In genomic region chr14:104705340-104706047, GRCh38 we compare ENCODE assay signal across 31 cellular contexts. TPM values are rescaled to one million over a fixed set of nuclear protein-coding genes. Genes with fewer than 3 reads are reported as not detected.
DNase-seq lines count a peak whose midpoint lies in the region; ATAC-seq, FAIRE-seq and TF ChIP-seq lines count a peak whose summit lies in the region.
"Had no signal": no experiment of that assay in that cellular context is flagged by ENCODE, and none has a peak within 500 bp of the region (broad histone marks: within the 10 kb centered on the region; RNA-seq: fewer than 3 reads in every experiment).

No MANE protein-coding gene starts in this region.

- no peaks in the 10 kb centered on the region for H3F3A ChIP-seq in GM23248 (ENCODE audit: insufficient read depth)
- no peaks in the 10 kb centered on the region for H3F3A ChIP-seq in SK-N-SH (replicated peaks; ENCODE audit: insufficient read depth)

- no peak for TF ChIP-seq CTCF in SK-N-SH (IDR thresholded peaks at IDR 0.05)

- 0 out of 2 replicates have a peak, but pooled peaks cover under 1% of the 10 kb centered on the region for H3K79me2 ChIP-seq in GM23248 (ENCODE audit: insufficient read depth)
- no peaks in the 10 kb centered on the region for H3K79me2 ChIP-seq in SK-N-SH (ENCODE audit: insufficient read depth)
- H3K79me2 ChIP-seq in mesendoderm (ENCODE audit: control insufficient read depth, insufficient read depth, low read length) = no peaks in the 10 kb centered on the region

- H3K9ac ChIP-seq in GM23248 (no peak overlapping the region), SK-N-SH (no peak overlapping the region), mesendoderm (ENCODE audit: low read length) (no peak overlapping the region)
- H3K9ac ChIP-seq: neural progenitor cell had no signal

- H3K4me2 ChIP-seq in GM23248 (ENCODE audit: unreplicated experiment) (no peak overlapping the region), SK-N-SH (no peak overlapping the region), mesendoderm (ENCODE audit: low read length) (no peak overlapping the region)
- H3K4me2 ChIP-seq: neural progenitor cell had no signal

- CTCF ChIA-PET in SK-N-SH (lab: Yijun Ruan, JAX) = interaction anchor here (1.5 kb wide), 1 partner anchor 18 kb away, joined by 7 read pairs; the partner anchor contains the start of gene ADSS1

- ATAC-seq in GM21367 (IDR thresholded peaks at IDR 0.05; ENCODE audit: unreplicated experiment) = no peak
- ATAC-seq: body of pancreas, right cardiac atrium had no signal

- H3K56ac ChIP-seq in mesendoderm (ENCODE audit: low read length) = no peak overlapping the region

- H2AFZ ChIP-seq in GM23248 = no peak overlapping the region
- H2AFZ ChIP-seq in SK-N-SH (ENCODE audit: low read depth) = no peak overlapping the region
- H2AFZ ChIP-seq: neural progenitor cell had no signal

- no peak for TF ChIP-seq RAD21 in SK-N-SH (IDR thresholded peaks at IDR 0.05; ENCODE audit: low read length)

- H2BK120ac ChIP-seq in mesendoderm (ENCODE audit: low read depth, low read length) = no peak overlapping the region

- H3K9me2 ChIP-seq in GM23248 (ENCODE audit: insufficient read depth) (no peaks in the 10 kb centered on the region), SK-N-SH (no peaks in the 10 kb centered on the region)

- H3K27me3 ChIP-seq in GM23248 (replicated peaks; ENCODE audit: insufficient read depth) = no peaks in the 10 kb centered on the region
- no peaks in the 10 kb centered on the region for H3K27me3 ChIP-seq in SK-N-SH (ENCODE audit: insufficient read depth)
- H3K27me3 ChIP-seq in mesendoderm (ENCODE audit: insufficient read depth, low read length, poor library complexity) = no peaks in the 10 kb centered on the region
- H3K27me3 ChIP-seq: adrenal gland, body of pancreas, neural progenitor cell, spleen had no signal

- POLR2A ChIA-PET in SK-N-SH (lab: Yijun Ruan, JAX) = no interaction called here

- H2BK5ac ChIP-seq in mesendoderm (ENCODE audit: low read length) = no peak overlapping the region

- no peak overlapping the region for H3K23ac ChIP-seq in mesendoderm (ENCODE audit: low read length)

- H3K27ac ChIP-seq in GM23248 (no peak overlapping the region), SK-N-SH (ENCODE audit: low read depth in 2 of 2, low read length in 1 of 2) (no peak overlapping the region), mesendoderm (ENCODE audit: low read depth, low read length) (no peak overlapping the region)
- H3K27ac ChIP-seq: 22Rv1, adrenal gland, body of pancreas, neural progenitor cell, spleen, thoracic aorta had no signal

- no peak overlapping the region for H4K5ac ChIP-seq in mesendoderm (ENCODE audit: low read length)

- no peak for TF ChIP-seq EP300 in SK-N-SH (IDR thresholded peaks at IDR 0.05; ENCODE audit: borderline replicate concordance in 1 of 2, low read depth in 1 of 2, low read length in 1 of 2)

- WGBS in GM23248 (ENCODE audit: low coverage in 1 of 2, low lambda C conversion rate in 2 of 2, missing lambda C conversion rate in 2 of 2), 2 experiments = 90% methylated on average over 18 to 21 of the region's 21 CpGs
- 97% methylated on average over 7 of the region's 21 CpGs for WGBS in SK-N-SH (ENCODE audit: low lambda C conversion rate)
- WGBS in mesendoderm (ENCODE audit: extremely low coverage, insufficient coverage, low lambda C conversion rate) = no CpG with 5 or more reads among the region's 21 CpGs

- H4K8ac ChIP-seq in mesendoderm (ENCODE audit: low read depth, low read length) = no peak overlapping the region

- no peak overlapping the region for H2BK15ac ChIP-seq in mesendoderm (replicated peaks; ENCODE audit: low read depth)

- peak; percentile 40 for DNase-seq in DMS 273 (lab: John Stamatoyannopoulos, UW; ENCODE audit: unreplicated experiment)
- DNase-seq in DMS 273 treated with DMSO at 0.1 percent for 48 hours (lab: John Stamatoyannopoulos, UW) = no peak
- peak; percentile 35 for DNase-seq in GM23248
- DNase-seq in SK-N-SH = no peak
- peak; percentile 50 for DNase-seq in mesendoderm
- DNase-seq in stimulated activated CD4-positive, alpha-beta T cell treated with anti-CD3 and anti-CD28 coated beads, Interleukin-12 subunit alpha, Interleukin-12 subunit beta, amount 100 ng/mL, for 4 hours = no peak
- no peak for DNase-seq in HTR-8/SVneo (ENCODE audit: insufficient read length, low spot score)
- DNase-seq: activated CD4-positive, alpha-beta T cell treated with anti-CD3 and anti-CD28 coated beads for 4 hours; activated naive CD4-positive, alpha-beta T cell treated with Interleukin-2 at 50 U/mL for 16 hours; adrenal gland; AML-193; body of pancreas; CD8-positive, alpha-beta memory T cell; cerebellar nuclear complex; GDM1; hypothalamus; Kasumi-1; MV-4-11; NCI-H1694 treated with DMSO at 0.1 percent for 48 hours; NCI-H510A; NK-92 treated with Interleukin-12 subunit alpha and Interleukin-12 subunit beta, amount 100 ng/mL, for 24 hours; right cardiac atrium; spleen; stimulated activated CD4-positive, alpha-beta T cell treated with anti-CD3 and anti-CD28 coated beads, Interleukin-2, amount 100 ng/mL, for 48 hours had no signal

- no peak overlapping the region for H3K18ac ChIP-seq in mesendoderm (ENCODE audit: low read length)

- no peaks in the 10 kb centered on the region for H3K36me3 ChIP-seq in GM23248 (ENCODE audit: low read depth)
- H3K36me3 ChIP-seq in SK-N-SH (replicated peaks in 1 of 2; ENCODE audit: control insufficient read depth in 1 of 2, insufficient read depth in 2 of 2, low read length in 1 of 2) = peaks cover 0 to 18% of the 10 kb centered on the region in 2 experiments
- peaks cover 7% of the 10 kb centered on the region for H3K36me3 ChIP-seq in mesendoderm (ENCODE audit: control insufficient read depth, insufficient read depth, low read length)
- H3K36me3 ChIP-seq: neural progenitor cell had no signal

- in situ Hi-C loops in GM23248 (cut with MboI) = no loop called here

- no peak overlapping the region for H3K4ac ChIP-seq in mesendoderm (ENCODE audit: low read depth, low read length)

- H2AK5ac ChIP-seq in mesendoderm (ENCODE audit: low read length) = no peak overlapping the region

- no peak for FAIRE-seq in HTR-8/SVneo (lab: Jason Lieb, UNC)
- FAIRE-seq: GM19239, urothelium cell line had no signal

- no peaks in the 10 kb centered on the region for H4K20me1 ChIP-seq in GM23248 (ENCODE audit: insufficient read depth)
- H4K20me1 ChIP-seq in SK-N-SH (ENCODE audit: insufficient read depth) = no peaks in the 10 kb centered on the region; the same call in 1 of the 2 replicates

- H3K4me1 ChIP-seq in GM23248 (ENCODE audit: insufficient read depth) (no peaks in the 10 kb centered on the region), SK-N-SH (ENCODE audit: control insufficient read depth in 1 of 2, insufficient read depth in 2 of 2, low read depth in 1 of 2, low read length in 1 of 2) (no peaks in the 10 kb centered on the region; a peak in 1 of 4 replicates), mesendoderm (ENCODE audit: control insufficient read depth, low read depth, low read length) (peaks cover 4% of the 10 kb centered on the region)
- H3K4me1 ChIP-seq: adrenal gland, body of pancreas, HAP-1 had no signal

- no peaks in the 10 kb centered on the region for H3K79me1 ChIP-seq in mesendoderm (ENCODE audit: low read length)

- H3K4me3 ChIP-seq in GM23248 = no peak overlapping the region
- no peak overlapping the region for H3K4me3 ChIP-seq in SK-N-SH (ENCODE audit: low read depth in 2 of 2, low read length in 1 of 2)
- no peak overlapping the region for H3K4me3 ChIP-seq in mesendoderm (ENCODE audit: low read length)
- H3K4me3 ChIP-seq: adrenal gland, body of pancreas, HAP-1, neural progenitor cell, spleen, thoracic aorta had no signal

- H3K9me3 ChIP-seq in GM23248 (ENCODE audit: low read depth) = no peaks in the 10 kb centered on the region
- no peaks in the 10 kb centered on the region for H3K9me3 ChIP-seq in SK-N-SH
- H3K9me3 ChIP-seq: adrenal gland, body of pancreas, HAP-1, spleen, thoracic aorta had no signal

TF ChIP-seq in SK-N-SH, 30 proteins besides CTCF, POLR2A, EP300 and RAD21:
- TF ChIP-seq PBX3 (IDR thresholded peaks at IDR 0.05) (peak; percentile 42), SIN3A (IDR thresholded peaks at IDR 0.05; ENCODE audit: borderline replicate concordance, low read depth, low read length) (no peak)

RNA-seq across cellular contexts. Expression of gene INF2, which starts 16.1 kb away (rescaled TPM):
- 53.3 and 62.1 TPM in 2 replicates for total RNA-seq in GM23248 (2014; rRNA removed; shearing (Covaris generic))
- polyA plus RNA-seq in GM23248 (2016; fragmentation: Nextera tagmentation; extraction: Ambion mirVana) (23.0 and 24.2 TPM in 2 replicates), SK-N-SH (2012; rRNA removed) (20.1 and 32.5 TPM in 2 replicates)
- polyA plus RNA-seq in SK-N-SH (2012; cell fraction: cytosol; rRNA removed) = 15.4 and 20.2 TPM in 2 replicates
- 97.9 and 115 TPM in 2 replicates for polyA plus RNA-seq in SK-N-SH (2012; cell fraction: nucleus; rRNA removed)
- 34.4 TPM for polyA plus RNA-seq in mesendoderm (2013, experiment 1 of 2)
- 34.6 TPM for polyA plus RNA-seq in mesendoderm (2013, experiment 2 of 2)

RNA-seq across cellular contexts. Expression of gene ADSS1, which starts 18.5 kb away (rescaled TPM):
- total RNA-seq in GM23248 (2014; rRNA removed; shearing (Covaris generic)) = 3.7 and 4.7 TPM in 2 replicates
- polyA plus RNA-seq in GM23248 (2016; fragmentation: Nextera tagmentation; extraction: Ambion mirVana) (6.6 and 7.1 TPM in 2 replicates), SK-N-SH (2012; rRNA removed) (11.8 and 14.3 TPM in 2 replicates)
- 11.0 and 11.2 TPM in 2 replicates for polyA plus RNA-seq in SK-N-SH (2012; cell fraction: cytosol; rRNA removed)
- 44.6 and 48.8 TPM in 2 replicates for polyA plus RNA-seq in SK-N-SH (2012; cell fraction: nucleus; rRNA removed)
- 2.0 TPM for polyA plus RNA-seq in mesendoderm (2013, experiment 1 of 2)
- polyA plus RNA-seq in mesendoderm (2013, experiment 2 of 2) = 2.1 TPM

RNA-seq across cellular contexts. Expression of gene SIVA1, which starts 47.5 kb away (rescaled TPM):
- total RNA-seq in GM23248 (2014; rRNA removed; shearing (Covaris generic)) = 148 and 174 TPM in 2 replicates
- polyA plus RNA-seq in GM23248 (2016; fragmentation: Nextera tagmentation; extraction: Ambion mirVana) (132 and 141 TPM in 2 replicates), SK-N-SH (2012; rRNA removed) (122 and 137 TPM in 2 replicates)
- 57.2 and 97.8 TPM in 2 replicates for polyA plus RNA-seq in SK-N-SH (2012; cell fraction: cytosol; rRNA removed)
- polyA plus RNA-seq in SK-N-SH (2012; cell fraction: nucleus; rRNA removed) = 109 and 142 TPM in 2 replicates
- 151 TPM for polyA plus RNA-seq in mesendoderm (2013, experiment 1 of 2)
- polyA plus RNA-seq in mesendoderm (2013, experiment 2 of 2) = 147 TPM

Comparison
In these comparisons a context has a peak if more than half of its experiments do, and no peak if none do; other contexts are left out.
1. DNase-seq: peak in DMS 273 (single experiment), GM23248 (single experiment) and mesendoderm (single experiment); none in DMS 273 treated with DMSO at 0.1 percent for 48 hours (single experiment), SK-N-SH (single experiment), stimulated activated CD4-positive, alpha-beta T cell treated with anti-CD3 and anti-CD28 coated beads, Interleukin-12 subunit alpha, Interleukin-12 subunit beta, amount 100 ng/mL, for 4 hours (single experiment) and HTR-8/SVneo (single experiment).